Comparison of ENCODE assay signal across 7 cellular contexts in genomic region chr10:121921541-121921940, GRCh38. TPM values are rescaled to one million over a fixed set of nuclear protein-coding genes. Genes with fewer than 3 reads are reported as not detected.
A peak's percentile ranks its signal among the peaks of the same experiment; 100 is the strongest.
DNase-seq lines count a peak whose midpoint lies in the region; ATAC-seq and TF ChIP-seq lines count a peak whose summit lies in the region.
"Not testable (repeated sequence)": the region's sequence is repeated elsewhere in the genome, so short reads cannot be mapped to it uniquely, and the experiment has no call there.

No MANE protein-coding gene starts in this region.

- H2BK120ac ChIP-seq in mesendoderm (ENCODE audit: low read depth, low read length), result not testable (repeated sequence)

- not testable (repeated sequence) for H4K8ac ChIP-seq in mesendoderm (ENCODE audit: low read depth, low read length)

- H3K79me2 ChIP-seq in mesendoderm (ENCODE audit: control insufficient read depth, insufficient read depth, low read length), result peaks cover 10% of the 10 kb centered on the region

- H3K4me3 Mint-ChIP-seq in brain, result peak overlapping the region; percentile 26 to 69 (median 41)
- H3K4me3 Mint-ChIP-seq in progenitor cell of endocrine pancreas (ENCODE audit: low read depth), result not testable (repeated sequence)

- H2AK5ac ChIP-seq in mesendoderm (ENCODE audit: low read length), result not testable (repeated sequence)

- not testable (repeated sequence) for H3K4me3 ChIP-seq in fibroblast of pulmonary artery (replicated peaks; ENCODE audit: low read depth, low read length); heart right ventricle; mesendoderm (ENCODE audit: low read length)

- H3K27ac Mint-ChIP-seq in brain, result peak overlapping the region; percentile 86 to 96 (median 91)
- peak overlapping the region; percentile 77 for H3K27ac Mint-ChIP-seq in progenitor cell of endocrine pancreas

- H3K79me1 ChIP-seq in mesendoderm (ENCODE audit: low read length), result not testable (repeated sequence)

- H3K4ac ChIP-seq in mesendoderm (ENCODE audit: low read depth, low read length), result not testable (repeated sequence)

- WGBS in heart right ventricle, 2 donors, result 32 to 40% methylated on average over 7 of the region's 7 CpGs
- WGBS in mesendoderm (ENCODE audit: extremely low coverage, insufficient coverage, low lambda C conversion rate), result no CpG with 5 or more reads among the region's 7 CpGs

- DNase-seq in HUDEP-2 (lab: John Stamatoyannopoulos, UW; ENCODE audit: unreplicated experiment in 76 of 76) (peak in 50 of 76 experiments; percentile 2 to 77 (median 30)), SK-N-DZ (ENCODE audit: low spot score) (peak; percentile 83), fibroblast of pulmonary artery (ENCODE audit: low read depth) (peak; percentile 73), mesendoderm (peak; percentile 60)
- DNase-seq in heart right ventricle; progenitor cell of endocrine pancreas (ENCODE audit: low spot score, unreplicated experiment): not testable (repeated sequence)

- H3K27me3 ChIP-seq in heart right ventricle; mesendoderm (ENCODE audit: insufficient read depth, low read length, poor library complexity): not testable (repeated sequence)

- not testable (repeated sequence) for H3K27me3 Mint-ChIP-seq in brain, progenitor cell of endocrine pancreas

- not testable (repeated sequence) for H4K5ac ChIP-seq in mesendoderm (ENCODE audit: low read length)

- H3K23ac ChIP-seq in mesendoderm (ENCODE audit: low read length), result not testable (repeated sequence)

- not testable (repeated sequence) for H2BK5ac ChIP-seq in mesendoderm (ENCODE audit: low read length)

- H3K18ac ChIP-seq in mesendoderm (ENCODE audit: low read length), result not testable (repeated sequence)

- not testable (repeated sequence) for H3K9me3 ChIP-seq in heart right ventricle

- not testable (repeated sequence) for H3K4me2 ChIP-seq in mesendoderm (ENCODE audit: low read length)

- H3K9me3 Mint-ChIP-seq in brain; progenitor cell of endocrine pancreas (ENCODE audit: low read depth): not testable (repeated sequence)

- H3K56ac ChIP-seq in mesendoderm (ENCODE audit: low read length), result not testable (repeated sequence)

- TF ChIP-seq CTCF in brain (conservative IDR thresholded peaks at IDR 0.05); fibroblast of pulmonary artery (IDR thresholded peaks at IDR 0.05; ENCODE audit: low read length, missing control alignments); heart right ventricle (IDR thresholded peaks at IDR 0.05); progenitor cell of endocrine pancreas (IDR thresholded peaks at IDR 0.05; ENCODE audit: unreplicated experiment): not testable (repeated sequence)

- H3K4me1 Mint-ChIP-seq in brain (peaks cover 65% of the 10 kb centered on the region), progenitor cell of endocrine pancreas (ENCODE audit: low read depth) (peaks cover 16% of the 10 kb centered on the region)

- H2BK15ac ChIP-seq in mesendoderm (replicated peaks; ENCODE audit: low read depth), result not testable (repeated sequence)

- peak overlapping the region in 7 of 10 donors; percentile 26 to 71 (median 42) for H3K27ac ChIP-seq in heart right ventricle
- not testable (repeated sequence) for H3K27ac ChIP-seq in mesendoderm (ENCODE audit: low read depth, low read length)

- H3K9ac ChIP-seq in mesendoderm (ENCODE audit: low read length), result not testable (repeated sequence)

- H3K4me1 ChIP-seq in heart right ventricle, result peaks cover 0 to 62% (median 23%) of the 10 kb centered on the region in 9 donors
- H3K4me1 ChIP-seq in mesendoderm (ENCODE audit: control insufficient read depth, low read depth, low read length), result not testable (repeated sequence)

- peak in 1 of 8 donors; percentile 15 for ATAC-seq in heart right ventricle

- H3K36me3 Mint-ChIP-seq in brain, result peaks cover 46% of the 10 kb centered on the region
- H3K36me3 Mint-ChIP-seq in progenitor cell of endocrine pancreas (ENCODE audit: insufficient read depth), result peaks cover 18% of the 10 kb centered on the region

- intact Hi-C loops in heart right ventricle (cut with DNase I), result loop anchor here in 4 of 10 donors (10.0 kb wide), 3 partner anchors 53 to 193 kb away; partner anchors contain the start of gene NSMCE4A (in 2 of the 4)

- peaks cover 0 to 69% (median 3%) of the 10 kb centered on the region in 9 donors for H3K36me3 ChIP-seq in heart right ventricle
- not testable (repeated sequence) for H3K36me3 ChIP-seq in mesendoderm (ENCODE audit: control insufficient read depth, insufficient read depth, low read length)

RNA-seq across cellular contexts. Expression of gene ATE1, which starts 6.3 kb away (rescaled TPM):
- polyA plus RNA-seq in SK-N-DZ (2014; cell fraction: cytosol; rRNA removed), result 13.7 and 20.5 TPM in 2 replicates
- 16.5 and 28.0 TPM in 2 replicates for polyA plus RNA-seq in SK-N-DZ (2014; cell fraction: nucleus; rRNA removed)
- 11.4 TPM for polyA plus RNA-seq in brain (ENCODE audit: insufficient read depth, low read depth, low replicate concordance)
- total RNA-seq in heart right ventricle, result 10 to 100 TPM; 36.1 to 57.7 (median 43.2) TPM
- 1 to 10 TPM; 4.5 to 6.9 TPM for polyA plus RNA-seq in heart right ventricle
- polyA plus RNA-seq in mesendoderm (2013, experiment 1 of 2), result 14.5 TPM
- 14.4 TPM for polyA plus RNA-seq in mesendoderm (2013, experiment 2 of 2)
- 40.8 and 41.0 TPM in 2 replicates for total RNA-seq in progenitor cell of endocrine pancreas

RNA-seq across cellular contexts. Expression of gene NSMCE4A, which starts 53.5 kb away (rescaled TPM):
- 169 and 172 TPM in 2 replicates for polyA plus RNA-seq in SK-N-DZ (2014; cell fraction: cytosol; rRNA removed)
- polyA plus RNA-seq in SK-N-DZ (2014; cell fraction: nucleus; rRNA removed), result 621 and 664 TPM in 2 replicates
- 14.9 TPM for polyA plus RNA-seq in brain (ENCODE audit: insufficient read depth, low read depth, low replicate concordance)
- total RNA-seq in heart right ventricle, result 10 to 100 TPM; 18.2 to 35.4 (median 24.4) TPM
- 10 to 100 TPM; 25.8 to 58.5 TPM for polyA plus RNA-seq in heart right ventricle
- 69.2 TPM for polyA plus RNA-seq in mesendoderm (2013, experiment 1 of 2)
- polyA plus RNA-seq in mesendoderm (2013, experiment 2 of 2), result 75.6 TPM
- total RNA-seq in progenitor cell of endocrine pancreas, result 57.9 and 58.2 TPM in 2 replicates
